ENCODE assay signal across 11 cellular contexts in genomic region chr5:52987711-52988329, GRCh38. TPM values are rescaled to one million over a fixed set of nuclear protein-coding genes. Genes with fewer than 3 reads are reported as not detected.
DNase-seq lines count a peak whose midpoint lies in the region; ATAC-seq, FAIRE-seq and TF ChIP-seq lines count a peak whose summit lies in the region.
"Had no signal": no experiment of that assay in that cellular context is flagged by ENCODE, and none has a peak within 500 bp of the region (broad histone marks: within the 10 kb centered on the region; RNA-seq: fewer than 3 reads in every experiment).

No MANE protein-coding gene starts in this region.

- H3K27ac ChIP-seq in 22Rv1: peak overlapping the region; percentile 67

- peaks cover 17% of the 10 kb centered on the region for H3K27me3 Mint-ChIP-seq in activated T-helper 17 cell treated with anti-CD3 and anti-CD28 coated beads, Interleukin-2, amount 50 U/mL, for 72 hours

- H3K4me3 Mint-ChIP-seq in activated T-helper 17 cell treated with anti-CD3 and anti-CD28 coated beads, Interleukin-2, amount 50 U/mL, for 72 hours: peak overlapping the region; percentile 73

- peak overlapping the region; percentile 67 for H3K27ac Mint-ChIP-seq in activated T-helper 17 cell treated with anti-CD3 and anti-CD28 coated beads, Interleukin-2, amount 50 U/mL, for 72 hours
- H3K27ac Mint-ChIP-seq: IgD-negative memory B cell had no signal

- no peaks in the 10 kb centered on the region for H3K36me3 Mint-ChIP-seq in activated T-helper 17 cell treated with anti-CD3 and anti-CD28 coated beads, Interleukin-2, amount 50 U/mL, for 72 hours (ENCODE audit: low read depth)

- ATAC-seq in activated T-helper 17 cell treated with anti-CD3 and anti-CD28 coated beads, Interleukin-2, amount 50 U/mL, for 72 hours (replicated peaks): peak; percentile 68
- ATAC-seq in GM21526 (IDR thresholded peaks at IDR 0.05; ENCODE audit: low FRiP score, unreplicated experiment): no peak

- TF ChIP-seq POLR2A in H54 (IDR thresholded peaks at IDR 0.05; ENCODE audit: low read depth, low read length): no peak

- no peak for DNase-seq in H54 (ENCODE audit: insufficient read length, low spot score)
- peak; percentile 98 for DNase-seq in kidney tubule cell (ENCODE audit: low spot score)
- DNase-seq in NCI-H345 (lab: John Stamatoyannopoulos, UW): no peak
- no peak for DNase-seq in NCI-H187 treated with DMSO at 0.1 percent for 48 hours (lab: John Stamatoyannopoulos, UW)
- no peak for DNase-seq in DMS153 treated with DMSO at 0.1 percent for 48 hours (lab: John Stamatoyannopoulos, UW; ENCODE audit: unreplicated experiment)
- DNase-seq: DMS153, SHP77 treated with DMSO at 0.1 percent for 48 hours had no signal

- no peaks in the 10 kb centered on the region for H3K9me3 Mint-ChIP-seq in activated T-helper 17 cell treated with anti-CD3 and anti-CD28 coated beads, Interleukin-2, amount 50 U/mL, for 72 hours
- H3K9me3 Mint-ChIP-seq: IgD-negative memory B cell had no signal

- peak; percentile 85 for FAIRE-seq in H54 (lab: Jason Lieb, UNC)

- peaks cover 27% of the 10 kb centered on the region for H3K4me1 Mint-ChIP-seq in activated T-helper 17 cell treated with anti-CD3 and anti-CD28 coated beads, Interleukin-2, amount 50 U/mL, for 72 hours

- no peak for TF ChIP-seq CTCF in 22Rv1 (IDR thresholded peaks at IDR 0.05)

RNA-seq across cellular contexts. Expression of gene ITGA2, which starts 1.3 kb away (rescaled TPM):
- 1 to 10 TPM; 2.3 to 8.6 TPM for total RNA-seq in activated T-helper 17 cell treated with anti-CD3 and anti-CD28 coated beads, Interleukin-2, amount 50 U/mL, for 72 hours
